9 cellular contexts compared by ENCODE assay signal in the genomic region with DNA sequence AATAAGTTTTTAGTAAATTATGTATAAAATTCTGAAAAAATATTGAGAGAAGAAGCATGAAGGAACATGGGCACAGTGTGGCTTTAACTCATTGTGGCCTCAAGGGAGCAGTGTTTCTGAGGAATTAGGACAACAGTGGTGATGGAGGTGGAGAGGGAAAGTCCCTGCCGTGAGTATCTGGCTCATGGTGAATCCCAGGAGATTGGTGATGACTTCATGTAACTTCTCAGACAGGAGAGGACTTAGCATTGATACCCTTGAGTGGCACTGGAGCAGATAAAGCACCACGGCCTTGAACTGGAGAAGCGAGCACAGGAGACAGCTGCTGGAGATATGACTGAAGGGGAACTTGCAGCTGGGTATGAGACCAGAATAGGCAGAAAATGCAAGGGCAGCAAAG. TPM values are rescaled to one million over a fixed set of nuclear protein-coding genes. Genes with fewer than 3 reads are reported as not detected.
A peak's percentile ranks its signal among the peaks of the same experiment; 100 is the strongest.
DNase-seq lines count a peak whose midpoint lies in the region; ATAC-seq and TF ChIP-seq lines count a peak whose summit lies in the region.
"Had no signal": no experiment of that assay in that cellular context is flagged by ENCODE, and none has a peak within 500 bp of the region (broad histone marks: within the 10 kb centered on the region; RNA-seq: fewer than 3 reads in every experiment).

No MANE protein-coding gene starts in this region.

- intact Hi-C loops in left lung (cut with DNase I), result no loop called here

- TF ChIP-seq CTCF in left lung (IDR thresholded peaks at IDR 0.05), result no peak

- no peak overlapping the region for H3K4me3 ChIP-seq in left lung

- in situ Hi-C loops in SK-MEL-5 (cut with HindIII; ENCODE audit: low pct_unique_long_range_greater_than_20kb, low sequenced_read_pairs), result no loop called here

- no peaks in the 10 kb centered on the region for H3K36me3 Mint-ChIP-seq in activated T-cell treated with anti-CD3 and anti-CD28 coated beads, Interleukin-2, amount 50 U/mL, for 72 hours (ENCODE audit: insufficient read depth in 2 of 2)

- no peaks in the 10 kb centered on the region for H3K36me3 ChIP-seq in left lung

- peaks cover 0 to 6% of the 10 kb centered on the region in 2 donors for H3K9me3 Mint-ChIP-seq in activated T-cell treated with anti-CD3 and anti-CD28 coated beads, Interleukin-2, amount 50 U/mL, for 72 hours
- H3K9me3 Mint-ChIP-seq: T-helper 1 cell treated with Interleukin-12 subunit alpha and Interleukin-12 subunit beta and Interleukin-4 antibody, amounts not matched to agents 30 μg/mL and 1 μg/mL, for 36 hours had no signal

- H3K27ac ChIP-seq in left lung, result no peak overlapping the region

- no peaks in the 10 kb centered on the region for H3K27me3 Mint-ChIP-seq in activated T-cell treated with anti-CD3 and anti-CD28 coated beads, Interleukin-2, amount 50 U/mL, for 72 hours (ENCODE audit: low read depth)

- DNase-seq in GM04503 (ENCODE audit: low read depth) (peak; percentile 9), SK-MEL-5 (ENCODE audit: low read depth, low spot score) (peak; percentile 65), iPS-NIHi11 (ENCODE audit: low spot score) (peak; percentile 39), occipital lobe (lab: John Stamatoyannopoulos, UW) (no peak), left lung (no peak)
- no peak for DNase-seq in activated T-cell treated with anti-CD3 and anti-CD28 coated beads, Interleukin-2, amount 50 U/mL, for 72 hours

- no peak overlapping the region for H3K27ac Mint-ChIP-seq in activated T-cell treated with anti-CD3 and anti-CD28 coated beads, Interleukin-2, amount 50 U/mL, for 72 hours
- H3K27ac Mint-ChIP-seq: T-helper 1 cell treated with Interleukin-12 subunit alpha and Interleukin-12 subunit beta and Interleukin-4 antibody, amounts not matched to agents 30 μg/mL and 1 μg/mL, for 36 hours had no signal

- H3K4me1 Mint-ChIP-seq in activated T-cell treated with anti-CD3 and anti-CD28 coated beads, Interleukin-2, amount 50 U/mL, for 72 hours (ENCODE audit: low read depth), result no peaks in the 10 kb centered on the region

- ATAC-seq in GM21528 (IDR thresholded peaks at IDR 0.05; ENCODE audit: low FRiP score, unreplicated experiment) (peak; percentile 93), HG03571 (IDR thresholded peaks at IDR 0.05; ENCODE audit: unreplicated experiment) (peak; percentile 75), left lung (no peak)
- ATAC-seq in activated T-cell treated with anti-CD3 and anti-CD28 coated beads, Interleukin-2, amount 50 U/mL, for 72 hours (replicated peaks in 1 of 2), result no peak

- H3K27me3 ChIP-seq in left lung, result no peaks in the 10 kb centered on the region

- H3K4me3 Mint-ChIP-seq in activated T-cell treated with anti-CD3 and anti-CD28 coated beads, Interleukin-2, amount 50 U/mL, for 72 hours, result no peak overlapping the region
- H3K4me3 Mint-ChIP-seq: T-helper 1 cell treated with Interleukin-12 subunit alpha and Interleukin-12 subunit beta and Interleukin-4 antibody, amounts not matched to agents 30 μg/mL and 1 μg/mL, for 36 hours had no signal

- no peaks in the 10 kb centered on the region for H3K9me3 ChIP-seq in left lung

- no peaks in the 10 kb centered on the region for H3K4me1 ChIP-seq in left lung

RNA-seq across cellular contexts. Expression of a gene that starts 35.0 kb away (rescaled TPM):
- 0.03 TPM in 2 replicates for total RNA-seq in SK-MEL-5 (2014; rRNA removed; shearing (Covaris generic))
- 0.04 and 0.10 TPM in 2 replicates for polyA plus RNA-seq in SK-MEL-5 (2015; cell fraction: cytosol; rRNA removed)
- 0.05 and 0.08 TPM in 2 replicates for polyA plus RNA-seq in SK-MEL-5 (2015; cell fraction: nucleus; rRNA removed)
- total RNA-seq in occipital lobe, result 71.4 TPM
- total RNA-seq in left lung, result under 1 TPM; 0.03 to 0.05 TPM
- not detected for total RNA-seq in activated T-cell treated with anti-CD3 and anti-CD28 coated beads, Interleukin-2, amount 50 U/mL, for 72 hours

Comparison
In these comparisons a context has a peak if more than half of its experiments do, and no peak if none do; other contexts are left out.
1. DNase-seq: peak in GM04503 (single experiment), SK-MEL-5 (single experiment) and iPS-NIHi11 (single experiment); none in occipital lobe (single experiment), left lung (0 of 2) and activated T-cell treated with anti-CD3 and anti-CD28 coated beads, Interleukin-2, amount 50 U/mL, for 72 hours (0 of 2).
2. ATAC-seq: peak in GM21528 (single experiment) and HG03571 (single experiment); none in left lung (single experiment) and activated T-cell treated with anti-CD3 and anti-CD28 coated beads, Interleukin-2, amount 50 U/mL, for 72 hours (0 of 2).
3. RNA of a gene that starts 35.0 kb away (total RNA-seq): 71.4 TPM in occipital lobe (single experiment); 0.03 to 0.05 TPM in left lung, 0.03 TPM in SK-MEL-5 and not detected in activated T-cell treated with anti-CD3 and anti-CD28 coated beads, Interleukin-2, amount 50 U/mL, for 72 hours; every median in the first group is over 10 times any median in the second.